ENCODE assay signal across 8 cellular contexts in the genomic region with DNA sequence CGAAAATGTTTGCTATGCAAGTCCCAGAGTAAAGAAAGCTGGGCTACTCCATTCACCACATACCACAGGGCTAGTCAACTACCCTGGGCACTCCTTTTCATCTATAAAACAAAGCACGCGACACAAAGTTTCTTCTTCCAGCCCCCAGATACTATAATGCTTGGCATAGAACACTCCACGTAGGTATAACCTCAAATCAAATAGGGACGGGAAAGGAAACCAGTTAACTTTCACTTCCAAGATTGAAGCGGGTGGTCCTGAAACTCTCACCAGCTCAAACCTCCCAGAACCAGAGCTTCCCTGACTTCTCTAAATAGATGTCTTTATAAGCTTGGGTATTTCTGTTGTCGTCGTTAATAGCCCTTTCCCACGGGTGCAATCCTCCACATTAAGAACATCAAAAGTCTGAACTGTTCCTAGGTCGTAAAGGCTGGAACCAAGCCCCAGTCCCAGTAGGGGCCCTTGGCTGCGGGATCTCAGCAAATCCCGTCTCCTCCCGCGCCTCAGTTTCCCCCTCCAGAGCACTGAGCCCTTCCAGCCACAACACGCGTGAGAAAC. TPM values are rescaled to one million over a fixed set of nuclear protein-coding genes. Genes with fewer than 3 reads are reported as not detected.
A peak's percentile ranks its signal among the peaks of the same experiment; 100 is the strongest.
DNase-seq lines count a peak whose midpoint lies in the region; ATAC-seq, FAIRE-seq and TF ChIP-seq lines count a peak whose summit lies in the region.

No MANE protein-coding gene starts in this region.

- TF ChIP-seq CTCF in brain (conservative IDR thresholded peaks at IDR 0.05) (no peak), kidney (IDR thresholded peaks at IDR 0.05; ENCODE audit: borderline replicate concordance, extremely low read depth, insufficient read depth) (no peak)

- peaks cover 0 to 4% of the 10 kb centered on the region in 2 donors for H3K4me1 ChIP-seq in kidney (ENCODE audit: control insufficient read depth in 1 of 2, insufficient read depth in 1 of 2, low read depth in 1 of 2, low read length in 2 of 2)

- peak overlapping the region; percentile 73 to 92 (median 88) for H3K27ac Mint-ChIP-seq in brain
- H3K27ac Mint-ChIP-seq in stimulated activated naive CD8-positive, alpha-beta T cell treated with anti-CD3 and anti-CD28 coated beads, Interleukin-15, Interleukin-2, amounts not matched to agents 100 ng/mL and 50 ng/mL, for 24 hours, result no peak overlapping the region

- DNase-seq in ELR (ENCODE audit: low read depth) (peak; percentile 41), kidney (no peak), putamen (ENCODE audit: low spot score) (no peak)
- no peak for DNase-seq in activated CD4-positive, alpha-beta T cell treated with anti-CD3 and anti-CD28 coated beads for 1 hour

- H3K27me3 Mint-ChIP-seq in brain, result peaks cover 10% of the 10 kb centered on the region
- H3K27me3 Mint-ChIP-seq in stimulated activated naive CD8-positive, alpha-beta T cell treated with anti-CD3 and anti-CD28 coated beads, Interleukin-15, Interleukin-2, amounts not matched to agents 100 ng/mL and 50 ng/mL, for 24 hours, result peaks cover 56% of the 10 kb centered on the region

- FAIRE-seq in kidney (lab: Jason Lieb, UNC), result no peak

- peak overlapping the region; percentile 56 to 88 for H3K9ac ChIP-seq in kidney (ENCODE audit: low read length in 2 of 2)

- H3K4me3 Mint-ChIP-seq in brain, result peak overlapping the region; percentile 91 to 94 (median 94)
- H3K4me3 Mint-ChIP-seq in stimulated activated naive CD8-positive, alpha-beta T cell treated with anti-CD3 and anti-CD28 coated beads, Interleukin-15, Interleukin-2, amounts not matched to agents 100 ng/mL and 50 ng/mL, for 24 hours, result peak overlapping the region; percentile 77

- intact Hi-C loops in kidney (cut with DNase I), result no loop called here

- peak overlapping the region; percentile 81 to 85 for H3K27ac ChIP-seq in kidney (ENCODE audit: low read depth in 2 of 2, low read length in 2 of 2)

- H3K4me1 Mint-ChIP-seq in brain, result peaks cover 38% of the 10 kb centered on the region
- H3K4me1 Mint-ChIP-seq in stimulated activated naive CD8-positive, alpha-beta T cell treated with anti-CD3 and anti-CD28 coated beads, Interleukin-15, Interleukin-2, amounts not matched to agents 100 ng/mL and 50 ng/mL, for 24 hours (ENCODE audit: low read depth), result peaks cover 42% of the 10 kb centered on the region

- H3K9me3 ChIP-seq in kidney (ENCODE audit: control insufficient read depth in 1 of 2, low read length in 2 of 2), result no peaks in the 10 kb centered on the region

- peaks cover 0 to 16% (median 0%) of the 10 kb centered on the region in 5 experiments for H3K9me3 Mint-ChIP-seq in brain
- H3K9me3 Mint-ChIP-seq in stimulated activated naive CD8-positive, alpha-beta T cell treated with anti-CD3 and anti-CD28 coated beads, Interleukin-15, Interleukin-2, amounts not matched to agents 100 ng/mL and 50 ng/mL, for 24 hours, result no peaks in the 10 kb centered on the region

- peaks cover 0 to under 1% of the 10 kb centered on the region in 2 donors for H3K36me3 ChIP-seq in kidney (ENCODE audit: control insufficient read depth in 1 of 2, insufficient read depth in 2 of 2, low read length in 2 of 2)

- peak; percentile 18 for ATAC-seq in HG03135 (IDR thresholded peaks at IDR 0.05; ENCODE audit: unreplicated experiment)
- ATAC-seq in HG03565 (IDR thresholded peaks at IDR 0.05; ENCODE audit: unreplicated experiment), result no peak

- peak overlapping the region; percentile 67 to 97 for H3K4me3 ChIP-seq in kidney (ENCODE audit: low read length in 2 of 2)

- peaks cover 22% of the 10 kb centered on the region for H3K36me3 Mint-ChIP-seq in brain
- no peaks in the 10 kb centered on the region for H3K36me3 Mint-ChIP-seq in stimulated activated naive CD8-positive, alpha-beta T cell treated with anti-CD3 and anti-CD28 coated beads, Interleukin-15, Interleukin-2, amounts not matched to agents 100 ng/mL and 50 ng/mL, for 24 hours (ENCODE audit: low read depth)

RNA-seq across cellular contexts. Expression of a gene that starts 0.6 kb away (rescaled TPM):
- 77.1 TPM for polyA plus RNA-seq in brain (ENCODE audit: insufficient read depth, low read depth, low replicate concordance)
- 66.3 TPM for total RNA-seq in kidney
- 200 TPM for polyA plus RNA-seq in kidney (ENCODE audit: insufficient read depth, low read depth, low replicate concordance)

RNA-seq across cellular contexts. Expression of a gene that starts 46.3 kb away (rescaled TPM):
- 25.2 TPM for polyA plus RNA-seq in brain (ENCODE audit: insufficient read depth, low read depth, low replicate concordance)
- 33.7 TPM for total RNA-seq in kidney
- polyA plus RNA-seq in kidney (ENCODE audit: insufficient read depth, low read depth, low replicate concordance), result 27.7 TPM
